ENCODE assay signal across 1 cellular context in genomic region chr20:44400671-44401051, GRCh38.
TF ChIP-seq lines count a peak whose summit lies in the region.

No MANE protein-coding gene starts in this region.

TF ChIP-seq in HepG2, 621 proteins besides CTCF, POLR2A, EP300 and RAD21 (continued from another document and continues in another):
- TF ChIP-seq MLX (CRISPR knock-in tag; IDR thresholded peaks at IDR 0.05) (no peak), PPARG (CRISPR knock-in tag; conservative IDR thresholded peaks at IDR 0.05) (no peak), KDM6A (CRISPR knock-in tag; IDR thresholded peaks at IDR 0.05; ENCODE audit: low read depth) (no peak), FOXJ3 (CRISPR knock-in tag; IDR thresholded peaks at IDR 0.05; ENCODE audit: borderline replicate concordance) (peak; percentile 20; the same call in 1 of the 2 replicates), ZNF879 (CRISPR knock-in tag; IDR thresholded peaks at IDR 0.05) (no peak), NR3C1 (CRISPR knock-in tag; IDR thresholded peaks at IDR 0.05) (no peak), SPEN (CRISPR knock-in tag; IDR thresholded peaks at IDR 0.05; ENCODE audit: low read depth) (no peak), ARNT (IDR thresholded peaks at IDR 0.05) (no peak), ZNF609 (CRISPR knock-in tag; IDR thresholded peaks at IDR 0.05; ENCODE audit: borderline replicate concordance) (no peak), SNAPC5 (CRISPR knock-in tag; IDR thresholded peaks at IDR 0.05; ENCODE audit: borderline replicate concordance) (no peak), ZNF367 (CRISPR knock-in tag; IDR thresholded peaks at IDR 0.05; ENCODE audit: borderline replicate concordance) (no peak), SP5 (CRISPR knock-in tag; IDR thresholded peaks at IDR 0.05; ENCODE audit: borderline replicate concordance, low read depth) (no peak), NKX3-1 (CRISPR knock-in tag; IDR thresholded peaks at IDR 0.05) (peak; percentile 79; the same call in 1 of the 2 replicates), SMAD1 (CRISPR knock-in tag; IDR thresholded peaks at IDR 0.05; ENCODE audit: borderline replicate concordance, low read depth) (no peak; the same call in 1 of the 2 replicates), MED8 (CRISPR knock-in tag; IDR thresholded peaks at IDR 0.05; ENCODE audit: insufficient replicate concordance) (no peak), CREM (IDR thresholded peaks at IDR 0.05) (peak; percentile 30; the same call in 1 of the 2 replicates), CREM (CRISPR knock-in tag; IDR thresholded peaks at IDR 0.05) (no peak), ATF1 (CRISPR knock-in tag; IDR thresholded peaks at IDR 0.05) (no peak), SNAPC2 (CRISPR knock-in tag; IDR thresholded peaks at IDR 0.05) (0 out of 2 replicates have a peak, but pooled peaks have one; percentile 48), MLLT10 (CRISPR knock-in tag; IDR thresholded peaks at IDR 0.05) (no peak), ERF (CRISPR knock-in tag; IDR thresholded peaks at IDR 0.05) (no peak), TRIM22 (IDR thresholded peaks at IDR 0.05) (no peak), REL (CRISPR knock-in tag; conservative IDR thresholded peaks at IDR 0.05) (no peak), ZNF557 (CRISPR knock-in tag; IDR thresholded peaks at IDR 0.05) (no peak), TFDP1 (CRISPR knock-in tag; IDR thresholded peaks at IDR 0.05; ENCODE audit: borderline replicate concordance) (no peak), ZNF317 (CRISPR knock-in tag; IDR thresholded peaks at IDR 0.05) (peak; percentile 12), KDM4B (CRISPR knock-in tag; IDR thresholded peaks at IDR 0.05) (0 out of 2 replicates have a peak, but pooled peaks have one; percentile 13), FOSL1 (CRISPR knock-in tag; IDR thresholded peaks at IDR 0.05; ENCODE audit: borderline replicate concordance) (peak; percentile 39; the same call in 1 of the 2 replicates), DPF2 (CRISPR knock-in tag; IDR thresholded peaks at IDR 0.05; ENCODE audit: borderline replicate concordance, low read depth) (peak; percentile 46; the same call in 1 of the 2 replicates), ZNF639 (CRISPR knock-in tag; conservative IDR thresholded peaks at IDR 0.05) (no peak), ZIK1 (CRISPR knock-in tag; IDR thresholded peaks at IDR 0.05; ENCODE audit: borderline replicate concordance, low read depth) (no peak), ZFP1 (CRISPR knock-in tag; IDR thresholded peaks at IDR 0.05) (no peak), ZNF280B (CRISPR knock-in tag; IDR thresholded peaks at IDR 0.05; ENCODE audit: borderline replicate concordance) (no peak), SMARCC2 (IDR thresholded peaks at IDR 0.05) (no peak), ZNF570 (CRISPR knock-in tag; IDR thresholded peaks at IDR 0.05; ENCODE audit: borderline replicate concordance) (no peak), MNT (IDR thresholded peaks at IDR 0.05) (no peak), ZNF704 (CRISPR knock-in tag; IDR thresholded peaks at IDR 0.05; ENCODE audit: borderline replicate concordance) (no peak), USF2 (IDR thresholded peaks at IDR 0.05; ENCODE audit: low read depth, low read length) (no peak), USF2 (CRISPR knock-in tag; IDR thresholded peaks at IDR 0.05; ENCODE audit: borderline replicate concordance) (no peak; the same call in 1 of the 2 replicates), ZBTB33 (CRISPR knock-in tag; IDR thresholded peaks at IDR 0.05) (no peak)
